ENCODE assay signal across 30 cellular contexts in genomic region chr15:62277816-62278394, GRCh38.
DNase-seq lines count a peak whose midpoint lies in the region; ATAC-seq, FAIRE-seq and TF ChIP-seq lines count a peak whose summit lies in the region.
"Had no signal": no experiment of that assay in that cellular context is flagged by ENCODE, and none has a peak within 500 bp of the region (broad histone marks: within the 10 kb centered on the region; RNA-seq: fewer than 3 reads in every experiment).

No MANE protein-coding gene starts in this region.

- POLR2A ChIA-PET in K562 (lab: Yijun Ruan, JAX): no interaction called here

- H3K27ac ChIP-seq in C4-2B (no peak overlapping the region), K562 (ENCODE audit: extremely low read depth, low read depth, low read length) (no peak overlapping the region)
- H3K27ac ChIP-seq: breast epithelium, gastroesophageal sphincter, hepatocyte, tibial artery, VCaP had no signal

- WGBS in K562 (ENCODE audit: insufficient coverage, low coverage, missing lambda C conversion rate): 3% methylated on average over 2 of the region's 2 CpGs

- no peak for TF ChIP-seq RAD21 in K562 (CRISPR knock-in tag; conservative IDR thresholded peaks at IDR 0.05 in 1 of 2, IDR thresholded peaks at IDR 0.05 in 1 of 2)

- DNase-seq in LNCaP clone FGC (ENCODE audit: low read depth): no peak
- no peak for DNase-seq in K562 (ENCODE audit: extremely low read depth in 1 of 4, low spot score in 3 of 4)
- peak; percentile 22 for DNase-seq in myocyte (ENCODE audit: low read depth)
- DNase-seq in T-helper 9 cell: no peak
- no peak for DNase-seq in foreskin melanocyte
- no peak for DNase-seq in germinal center (ENCODE audit: low spot score)
- DNase-seq: activated CD4-positive, alpha-beta T cell treated with anti-CD3 and anti-CD28 coated beads, Interleukin-2, amount 10 ng/mL, durations not matched to agents 24 days and 14 days; activated CD8-positive, alpha-beta memory T cell treated with anti-CD3 and anti-CD28 coated beads for 24 hours; activated effector memory CD4-positive, alpha-beta T cell treated with Interleukin-2 at 50 U/mL for 16 hours; activated T-cell treated with anti-CD3 and anti-CD28 coated beads for 4 hours; Calu3; KBM-7; mesenchymal stem cell; MG63; NCI-H1105; NCI-H187; NCI-H446 treated with DMSO at 0.1 percent for 48 hours; PC-3; stimulated activated CD4-positive, alpha-beta T cell treated with anti-CD3 and anti-CD28 coated beads, Interleukin-4, amount 100 ng/mL, for 24 hours; tibial artery had no signal

- H3K79me2 ChIP-seq in K562 (ENCODE audit: control insufficient read depth, insufficient read depth, low read length): no peaks in the 10 kb centered on the region
- H3K79me2 ChIP-seq: hepatocyte had no signal

- TF ChIP-seq CTCF in C4-2B (conservative IDR thresholded peaks at IDR 0.05) (peak; percentile 8; the same call in 1 of the 2 replicates), LNCaP clone FGC (IDR thresholded peaks at IDR 0.05; ENCODE audit: control insufficient read depth, extremely low read depth, insufficient read depth) (0 out of 2 replicates have a peak, but pooled peaks have one; percentile 15), K562 (IDR thresholded peaks at IDR 0.05 in 2 of 3, conservative IDR thresholded peaks at IDR 0.05 in 1 of 3; ENCODE audit: insufficient read depth in 2 of 3, low read depth in 1 of 3, low read length in 3 of 3) (peak in 1 of 3 experiments; percentile 7; a peak in 1 of 6 replicates)

- TF ChIP-seq POLR2A in K562 (conservative IDR thresholded peaks at IDR 0.05): no peak

- H4K20me1 ChIP-seq in K562 (replicated peaks; ENCODE audit: control insufficient read depth, insufficient read depth, low read length): no peaks in the 10 kb centered on the region

- H3K4me1 ChIP-seq in K562 (replicated peaks in 1 of 2; ENCODE audit: control insufficient read depth in 2 of 2, insufficient read depth in 2 of 2, low read length in 2 of 2): no peaks in the 10 kb centered on the region
- H3K4me1 ChIP-seq: breast epithelium, gastroesophageal sphincter, HAP-1, tibial artery had no signal

- no peak overlapping the region for H3K4me3 ChIP-seq in LNCaP clone FGC (ENCODE audit: low read depth, low read length)
- H3K4me3 ChIP-seq in K562: no peak overlapping the region
- H3K4me3 ChIP-seq: breast epithelium, gastroesophageal sphincter, HAP-1, hepatocyte, MG63, tibial artery had no signal

- no peak overlapping the region for H3K9ac ChIP-seq in K562 (ENCODE audit: insufficient read depth in 1 of 2, low read depth in 2 of 2, low read length in 2 of 2)

- FAIRE-seq in K562 (lab: Jason Lieb, UNC): no peak
- FAIRE-seq: endothelial cell of umbilical vein, GM18507, HTR-8/SVneo had no signal

- no peak for ATAC-seq in K562
- ATAC-seq: gastroesophageal sphincter, PC-3, sciatic nerve had no signal

- no peak overlapping the region for H3K4me2 ChIP-seq in K562 (ENCODE audit: insufficient read depth, low read length)
- H3K4me2 ChIP-seq: hepatocyte had no signal

- H3K9me3 ChIP-seq in K562 (replicated peaks; ENCODE audit: control insufficient read depth, insufficient read depth, low read depth, low read length): no peaks in the 10 kb centered on the region
- H3K9me3 ChIP-seq: breast epithelium, gastroesophageal sphincter, HAP-1, MG63, tibial artery had no signal

- in situ Hi-C loops in K562 (cut with MboI): no loop called here

- CTCF ChIA-PET in K562 (lab: Yijun Ruan, JAX; ENCODE audit: low intra/inter-chr PET ratio): no interaction called here

- H2AFZ ChIP-seq in K562 (ENCODE audit: low read depth, low read length): no peak overlapping the region
- H2AFZ ChIP-seq: hepatocyte had no signal

- H3K36me3 ChIP-seq in K562 (ENCODE audit: control insufficient read depth, insufficient read depth, low read length): no peaks in the 10 kb centered on the region
- H3K36me3 ChIP-seq: breast epithelium, gastroesophageal sphincter, HAP-1, MG63, tibial artery had no signal

- intact Hi-C loops in K562 (cut with micrococcal nuclease): no loop called here

- no peak for TF ChIP-seq EP300 in K562 (IDR thresholded peaks at IDR 0.05; ENCODE audit: low read length)

- no peaks in the 10 kb centered on the region for H3K9me1 ChIP-seq in K562 (ENCODE audit: control insufficient read depth, insufficient read depth, low read length)

- H3K27me3 ChIP-seq in K562 (ENCODE audit: control insufficient read depth in 2 of 2, insufficient read depth in 2 of 2, low read length in 2 of 2): no peaks in the 10 kb centered on the region
- H3K27me3 ChIP-seq: breast epithelium, hepatocyte had no signal

- BruUV-seq in K562 (replicated peaks; lab: Mats Ljungman, UMichigan): no TSS peak

TF ChIP-seq in K562, 482 proteins besides CTCF, POLR2A, EP300 and RAD21:
- TF ChIP-seq C11orf30 (IDR thresholded peaks at IDR 0.05; ENCODE audit: low read depth): peak; percentile 29; the same call in 1 of the 2 replicates
- TF ChIP-seq STAT5B (CRISPR knock-in tag; IDR thresholded peaks at IDR 0.05): no peak
